Comparison of ENCODE assay signal across 11 cellular contexts in genomic region chr14:91350483-91350812, GRCh38.
DNase-seq lines count a peak whose midpoint lies in the region; ATAC-seq and TF ChIP-seq lines count a peak whose summit lies in the region.
"Had no signal": no experiment of that assay in that cellular context is flagged by ENCODE, and none has a peak within 500 bp of the region (broad histone marks: within the 10 kb centered on the region; RNA-seq: fewer than 3 reads in every experiment).

No MANE protein-coding gene starts in this region.

- H3K4me3 ChIP-seq in rectal smooth muscle tissue (ENCODE audit: low read length): peak overlapping the region; percentile 40

- DNase-seq in activated CD4-positive, alpha-beta memory T cell treated with anti-CD3 and anti-CD28 coated beads, Interleukin-2, amount 10 ng/mL, durations not matched to agents 7 days and 5 days: no peak
- no peak for DNase-seq in erythroblast (lab: John Stamatoyannopoulos, UW)
- DNase-seq in SHP77 treated with DMSO at 0.1 percent for 48 hours (lab: John Stamatoyannopoulos, UW): no peak
- no peak for DNase-seq in cortex of kidney (lab: John Stamatoyannopoulos, UW)
- DNase-seq in mesothelial cell of epicardium (ENCODE audit: low spot score in 2 of 2, unreplicated experiment in 2 of 2): no peak
- DNase-seq: left colon, WERI-Rb-1 had no signal

- no peak for TF ChIP-seq POLR2A in erythroblast (IDR thresholded peaks at IDR 0.05; ENCODE audit: low read length)

- peaks cover 11% of the 10 kb centered on the region for H3K4me1 ChIP-seq in rectal smooth muscle tissue (ENCODE audit: control insufficient read depth, insufficient read depth, low read length)

- H3K4me3 Mint-ChIP-seq in activated CD4-positive, alpha-beta memory T cell treated with anti-CD3 and anti-CD28 coated beads, Interleukin-2, amount 10 ng/mL, durations not matched to agents 7 days and 5 days: peak overlapping the region; percentile 71
- H3K4me3 Mint-ChIP-seq in mesothelial cell of epicardium: no peak overlapping the region

- CTCF ChIA-PET in activated CD4-positive, alpha-beta memory T cell treated with anti-CD3 and anti-CD28 coated beads, Interleukin-2, amount 10 ng/mL, durations not matched to agents 7 days and 5 days (lab: Charles Lee): interaction anchor here (0.7 to 3.6 kb wide), 18 partner anchors 10 to 73 kb away, joined by 3 to 22 read pairs (median 5); partner anchors contain the start of gene CCDC88C

- H3K27me3 Mint-ChIP-seq in activated CD4-positive, alpha-beta memory T cell treated with anti-CD3 and anti-CD28 coated beads, Interleukin-2, amount 10 ng/mL, durations not matched to agents 7 days and 5 days: no peaks in the 10 kb centered on the region
- H3K27me3 Mint-ChIP-seq in mesothelial cell of epicardium (ENCODE audit: low read depth): peaks cover 10% of the 10 kb centered on the region

- H3K36me3 Mint-ChIP-seq in activated CD4-positive, alpha-beta memory T cell treated with anti-CD3 and anti-CD28 coated beads, Interleukin-2, amount 10 ng/mL, durations not matched to agents 7 days and 5 days (ENCODE audit: low read depth): peaks cover 46% of the 10 kb centered on the region
- H3K36me3 Mint-ChIP-seq in mesothelial cell of epicardium: no peaks in the 10 kb centered on the region

- TF ChIP-seq CTCF in mesothelial cell of epicardium (IDR thresholded peaks at IDR 0.05; ENCODE audit: unreplicated experiment): no peak

- no peaks in the 10 kb centered on the region for H3K27me3 ChIP-seq in rectal smooth muscle tissue (ENCODE audit: control insufficient read depth, insufficient read depth, low read length)

- H3K27ac ChIP-seq in rectal smooth muscle tissue (ENCODE audit: low read depth, low read length): peak overlapping the region; percentile 58
- H3K27ac ChIP-seq: WERI-Rb-1 had no signal

- ATAC-seq in GM19035 (IDR thresholded peaks at IDR 0.05; ENCODE audit: unreplicated experiment): peak; percentile 4
- peak; percentile 1 for ATAC-seq in HG02885 (IDR thresholded peaks at IDR 0.05; ENCODE audit: poor library complexity, unreplicated experiment)
- ATAC-seq: left colon had no signal

- POLR2A ChIA-PET in activated CD4-positive, alpha-beta memory T cell treated with anti-CD3 and anti-CD28 coated beads, Interleukin-2, amount 10 ng/mL, durations not matched to agents 7 days and 5 days (lab: Charles Lee): interaction anchor here (0.8 to 4.6 kb wide), 25 partner anchors 8 to 159 kb away, joined by 3 to 77 read pairs (median 8); partner anchors contain the start of genes CCDC88C, GPR68 and PPP4R3A

- no peak overlapping the region for H3K9ac ChIP-seq in rectal smooth muscle tissue (ENCODE audit: low read length)

- H3K4me1 Mint-ChIP-seq in activated CD4-positive, alpha-beta memory T cell treated with anti-CD3 and anti-CD28 coated beads, Interleukin-2, amount 10 ng/mL, durations not matched to agents 7 days and 5 days: peaks cover 86% of the 10 kb centered on the region
- H3K4me1 Mint-ChIP-seq in mesothelial cell of epicardium: peaks cover 15% of the 10 kb centered on the region

- H3K9me3 Mint-ChIP-seq in activated CD4-positive, alpha-beta memory T cell treated with anti-CD3 and anti-CD28 coated beads, Interleukin-2, amount 10 ng/mL, durations not matched to agents 7 days and 5 days: no peaks in the 10 kb centered on the region
- no peaks in the 10 kb centered on the region for H3K9me3 Mint-ChIP-seq in mesothelial cell of epicardium
- H3K9me3 Mint-ChIP-seq: dendritic cell treated with granulocyte-macrophage colony-stimulating factor and Interleukin-4, amounts not matched to agents 40 ng/mL and 50 ng/mL, for 4 days had no signal

- H3K27ac Mint-ChIP-seq in activated CD4-positive, alpha-beta memory T cell treated with anti-CD3 and anti-CD28 coated beads, Interleukin-2, amount 10 ng/mL, durations not matched to agents 7 days and 5 days: peak overlapping the region; percentile 96
- no peak overlapping the region for H3K27ac Mint-ChIP-seq in mesothelial cell of epicardium
- H3K27ac Mint-ChIP-seq: dendritic cell treated with granulocyte-macrophage colony-stimulating factor and Interleukin-4, amounts not matched to agents 40 ng/mL and 50 ng/mL, for 4 days had no signal

- H3K36me3 ChIP-seq in rectal smooth muscle tissue (ENCODE audit: control insufficient read depth, insufficient read depth, low read length): no peaks in the 10 kb centered on the region
